In genomic region chr12:123900898-123901376, GRCh38 we compare ENCODE assay signal across 11 cellular contexts.
DNase-seq lines count a peak whose midpoint lies in the region; ATAC-seq, FAIRE-seq and TF ChIP-seq lines count a peak whose summit lies in the region.
"Had no signal": no experiment of that assay in that cellular context is flagged by ENCODE, and none has a peak within 500 bp of the region (broad histone marks: within the 10 kb centered on the region; RNA-seq: fewer than 3 reads in every experiment).

No MANE protein-coding gene starts in this region.

- WGBS in prostate gland = 41% methylated on average over 9 of the region's 9 CpGs

- CTCF ChIA-PET in T-cell (lab: Charles Lee) = interaction anchor here (0.6 to 1.2 kb wide), 2 partner anchors 22 to 106 kb away, joined by 3 read pairs; no protein-coding TSS in a partner anchor
- CTCF ChIA-PET in Calu3 (lab: Charles Lee) = no interaction called here

- peak; percentile 5 for FAIRE-seq in GM12891 (lab: Jason Lieb, UNC)

- H3K27me3 ChIP-seq in prostate gland (replicated peaks; ENCODE audit: insufficient read depth) = no peaks in the 10 kb centered on the region

- POLR2A ChIA-PET in T-cell (lab: Charles Lee) = no interaction called here

- H3K36me3 Mint-ChIP-seq in T-cell (no peaks in the 10 kb centered on the region), Calu3 (ENCODE audit: insufficient read depth, unreplicated experiment) (no peaks in the 10 kb centered on the region)

- TF ChIP-seq POLR2A in GM12891 (IDR thresholded peaks at IDR 0.05; ENCODE audit: low read depth, low read length) (no peak), prostate gland (IDR thresholded peaks at IDR 0.05) (no peak)

- DNase-seq in DMS 273 (lab: John Stamatoyannopoulos, UW; ENCODE audit: unreplicated experiment) (peak; percentile 18), DMS 273 treated with DMSO at 0.1 percent for 48 hours (lab: John Stamatoyannopoulos, UW) (no peak), GM12891 (ENCODE audit: insufficient read length, low spot score) (no peak), T-cell (peak in 3 of 34 experiments; percentile 4 to 18 (median 5)), islet precursor cell (peak; percentile 81), prostate gland (ENCODE audit: low spot score) (no peak), Calu3 (no peak), NCI-H226 (no peak)
- DNase-seq: effector memory CD4-positive, alpha-beta T cell had no signal

- TF ChIP-seq CTCF in prostate gland (IDR thresholded peaks at IDR 0.05) (no peak), Calu3 (IDR thresholded peaks at IDR 0.05; ENCODE audit: unreplicated experiment) (no peak)

- H3K9me3 ChIP-seq in prostate gland = no peaks in the 10 kb centered on the region

- no peak overlapping the region for H3K4me3 ChIP-seq in prostate gland

- BruUV-seq in Calu3 (replicated peaks; lab: Mats Ljungman, UMichigan) = no TSS peak

- H3K4me3 Mint-ChIP-seq in T-cell = peak overlapping the region in 1 of 3 donors; percentile 31
- no peak overlapping the region for H3K4me3 Mint-ChIP-seq in Calu3 (ENCODE audit: low read depth, unreplicated experiment)

- no peak overlapping the region for H3K27ac ChIP-seq in prostate gland
- H3K27ac ChIP-seq: 22Rv1, RWPE1 had no signal

- H3K27me3 Mint-ChIP-seq in T-cell = peaks cover 0 to 28% of the 10 kb centered on the region in 2 donors
- peaks cover 95% of the 10 kb centered on the region for H3K27me3 Mint-ChIP-seq in Calu3 (ENCODE audit: unreplicated experiment)

- H3K4me1 Mint-ChIP-seq in T-cell (peaks cover 9 to 15% (median 11%) of the 10 kb centered on the region in 3 donors), Calu3 (ENCODE audit: low read depth, unreplicated experiment) (peaks cover 8% of the 10 kb centered on the region)

- peak in 3 of 4 experiments; percentile 37 to 54 (median 48) for ATAC-seq in T-cell (replicated peaks in 1 of 4)

- H3K27ac Mint-ChIP-seq in T-cell = peak overlapping the region in 1 of 2 donors; percentile 17
- no peak overlapping the region for H3K27ac Mint-ChIP-seq in Calu3 (ENCODE audit: unreplicated experiment)

- no peaks in the 10 kb centered on the region for H3K4me1 ChIP-seq in prostate gland (replicated peaks)

- intact Hi-C loops in prostate gland (cut with DNase I) (loop anchor here (5.0 kb wide), 1 partner anchor 131 kb away; no protein-coding TSS in a partner anchor), Calu3 (cut with micrococcal nuclease; ENCODE audit: unreplicated experiment) (no loop called here)

- H3K9me3 Mint-ChIP-seq in T-cell (no peaks in the 10 kb centered on the region), Calu3 (ENCODE audit: low read depth, unreplicated experiment) (no peaks in the 10 kb centered on the region)

- no peaks in the 10 kb centered on the region for H3K36me3 ChIP-seq in prostate gland

TF ChIP-seq in GM12891, 5 proteins besides CTCF, POLR2A, EP300 and RAD21:
- TF ChIP-seq POLR2AphosphoS5 (IDR thresholded peaks at IDR 0.05; ENCODE audit: low read depth, low read length) = no peak
- no peak for TF ChIP-seq TAF1 (IDR thresholded peaks at IDR 0.05; ENCODE audit: low read depth, low read length)
- TF ChIP-seq POU2F2 (IDR thresholded peaks at IDR 0.05; ENCODE audit: low read depth, low read length) = no peak
- no peak for TF ChIP-seq SPI1 (IDR thresholded peaks at IDR 0.05; ENCODE audit: low read depth, low read length)
- no peak for TF ChIP-seq PAX5 (IDR thresholded peaks at IDR 0.05; ENCODE audit: insufficient read depth, low read length, severe bottlenecking)
TF ChIP-seq in GM12891: peak in this region for 0.

Comparison
In these comparisons a context has a peak if more than half of its experiments do, and no peak if none do; other contexts are left out.
1. DNase-seq: peak in DMS 273 (single experiment) and islet precursor cell (single experiment); none in DMS 273 treated with DMSO at 0.1 percent for 48 hours (single experiment), GM12891 (single experiment), prostate gland (single experiment), Calu3 (single experiment) and NCI-H226 (single experiment).